Comparison of ENCODE assay signal across 8 cellular contexts in the genomic region with DNA sequence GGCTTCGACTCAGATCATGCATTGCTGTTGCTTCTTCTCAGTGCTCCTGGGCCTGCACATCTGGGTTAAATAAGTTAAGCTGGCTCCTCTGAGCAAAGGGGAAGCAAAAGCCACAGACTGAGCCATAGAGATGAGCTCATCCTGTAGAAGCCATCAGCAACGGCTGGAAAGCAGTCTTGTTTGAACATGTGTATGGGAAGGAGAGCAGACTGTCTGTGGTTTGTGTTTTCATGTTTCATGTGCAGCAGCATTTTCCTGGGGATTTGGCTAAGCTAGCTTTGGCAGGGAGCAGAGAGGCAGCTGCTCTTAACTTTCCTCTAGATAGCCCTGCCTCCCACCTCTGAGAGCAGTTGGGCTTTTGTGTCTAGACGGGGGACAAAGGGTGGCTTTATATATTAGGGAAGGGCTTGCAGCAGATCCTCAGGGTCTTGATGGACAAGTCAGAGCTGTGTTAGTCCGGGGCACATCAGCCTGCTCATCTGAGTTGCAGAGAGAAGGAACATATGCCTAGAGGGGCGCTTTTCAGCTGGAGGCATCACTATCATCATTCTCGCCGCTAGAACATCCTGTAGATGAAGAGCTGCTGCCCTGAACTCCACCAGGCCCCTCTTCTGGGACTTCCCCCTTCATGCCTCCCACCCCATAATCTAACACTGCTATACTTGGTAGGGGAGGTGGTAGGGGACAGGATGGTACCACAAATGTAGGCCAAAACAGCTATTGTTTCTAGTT. TPM values are rescaled to one million over a fixed set of nuclear protein-coding genes. Genes with fewer than 3 reads are reported as not detected.
A peak's percentile ranks its signal among the peaks of the same experiment; 100 is the strongest.
DNase-seq lines count a peak whose midpoint lies in the region; ATAC-seq and TF ChIP-seq lines count a peak whose summit lies in the region.

No MANE protein-coding gene starts in this region.

- POLR2A ChIA-PET in PC-3 (lab: Charles Lee; ENCODE audit: unreplicated experiment) = no interaction called here

- H3K4me3 ChIP-seq in ACC112 (ENCODE audit: low read depth, low read length) = peak overlapping the region; percentile 64
- no peak overlapping the region for H3K4me3 ChIP-seq in PC-3 (ENCODE audit: low read length)
- no peak overlapping the region for H3K4me3 ChIP-seq in cardiac fibroblast (replicated peaks in 1 of 2; ENCODE audit: low read depth in 2 of 2, low read length in 2 of 2)
- no peak overlapping the region for H3K4me3 ChIP-seq in mucosa of descending colon
- peak overlapping the region in 1 of 2 donors; percentile 8 for H3K4me3 ChIP-seq in uterus

- peak overlapping the region; percentile 5 for H2AFZ ChIP-seq in ACC112 (ENCODE audit: low read length, unreplicated experiment)
- no peak overlapping the region for H2AFZ ChIP-seq in PC-3 (ENCODE audit: low read length)

- H3K4me1 ChIP-seq in ACC112 (ENCODE audit: control insufficient read depth, insufficient read depth, low read length, unreplicated experiment) = peaks cover 23% of the 10 kb centered on the region
- H3K4me1 ChIP-seq in PC-3 (ENCODE audit: insufficient read depth, low read length) = peaks cover 17% of the 10 kb centered on the region
- peaks cover 13% of the 10 kb centered on the region for H3K4me1 ChIP-seq in mucosa of descending colon (ENCODE audit: low read depth)
- peaks cover 0 to 4% of the 10 kb centered on the region in 2 donors for H3K4me1 ChIP-seq in uterus

- H3K9ac ChIP-seq in PC-3 (ENCODE audit: low read length) = no peak overlapping the region

- CTCF ChIA-PET in PC-3 (lab: Charles Lee) = interaction anchor here (0.9 kb wide), 1 partner anchor 162 kb away, joined by 4 read pairs; no protein-coding TSS in a partner anchor

- ATAC-seq in GM18502 (IDR thresholded peaks at IDR 0.05; ENCODE audit: poor library complexity, unreplicated experiment) (peak; percentile 85), HG02943 (IDR thresholded peaks at IDR 0.05; ENCODE audit: low read depth, unreplicated experiment) (peak; percentile 85), PC-3 (peak; percentile 80), mucosa of descending colon (peak; percentile 80)

- H3F3A ChIP-seq in PC-3 (ENCODE audit: low read length, unreplicated experiment) = no peaks in the 10 kb centered on the region

- H3K27me3 ChIP-seq in ACC112 (ENCODE audit: insufficient read depth, low read length) = no peaks in the 10 kb centered on the region
- no peaks in the 10 kb centered on the region for H3K27me3 ChIP-seq in PC-3 (ENCODE audit: low read length)
- no peaks in the 10 kb centered on the region for H3K27me3 ChIP-seq in uterus

- no peak overlapping the region for H3K4me2 ChIP-seq in PC-3 (ENCODE audit: low read length)

- BruUV-seq in PC-3 (replicated peaks; lab: Mats Ljungman, UMichigan) = no TSS peak

- H3K9me3 ChIP-seq in PC-3 (ENCODE audit: low read length) = no peaks in the 10 kb centered on the region
- H3K9me3 ChIP-seq in mucosa of descending colon = no peaks in the 10 kb centered on the region
- H3K9me3 ChIP-seq in uterus = no peaks in the 10 kb centered on the region

- intact Hi-C loops in PC-3 (cut with micrococcal nuclease) (no loop called here), mucosa of descending colon (cut with DNase I, micrococcal nuclease) (loop anchor here in 1 of 2 donors (10.0 kb wide), 1 partner anchor 156 kb away; no protein-coding TSS in a partner anchor), uterus (cut with DNase I; ENCODE audit: low total_unique reads) (loop anchor here (10.0 kb wide), 1 partner anchor 96 kb away; no protein-coding TSS in a partner anchor)

- peak; percentile 43 for DNase-seq in PC-3
- peak; percentile 78 to 88 for DNase-seq in cardiac fibroblast (ENCODE audit: low read depth in 2 of 2)
- DNase-seq in mucosa of descending colon = peak in 2 of 3 donors; percentile 19 to 43
- DNase-seq in uterus = peak; percentile 62
- DNase-seq in NCI-H187 (lab: John Stamatoyannopoulos, UW) = no peak

- 0 out of 2 replicates have a peak, but pooled peaks cover 3% of the 10 kb centered on the region for H3K36me3 ChIP-seq in ACC112 (ENCODE audit: insufficient read depth, low read length)
- 0 out of 2 replicates have a peak, but pooled peaks cover 5% of the 10 kb centered on the region for H3K36me3 ChIP-seq in PC-3 (ENCODE audit: low read depth, low read length)
- H3K36me3 ChIP-seq in mucosa of descending colon (ENCODE audit: low read depth) = no peaks in the 10 kb centered on the region
- H3K36me3 ChIP-seq in uterus = no peaks in the 10 kb centered on the region

- H3K27ac ChIP-seq in ACC112 (ENCODE audit: low read depth, low read length) (peak overlapping the region; percentile 60), PC-3 (ENCODE audit: low read length) (peak overlapping the region; percentile 15; the same call in 1 of the 2 replicates), uterus (peak overlapping the region; percentile 80 to 90)

- TF ChIP-seq POLR2A in uterus (IDR thresholded peaks at IDR 0.05) = no peak

- H3K9me2 ChIP-seq in PC-3 (replicated peaks; ENCODE audit: low read length) = no peaks in the 10 kb centered on the region

- TF ChIP-seq CTCF in PC-3 (conservative IDR thresholded peaks at IDR 0.05; ENCODE audit: low read depth, low read length) (no peak), cardiac fibroblast (IDR thresholded peaks at IDR 0.05; ENCODE audit: low read depth, low read length) (no peak), mucosa of descending colon (IDR thresholded peaks at IDR 0.05) (no peak), uterus (IDR thresholded peaks at IDR 0.05) (no peak)

- H3K79me2 ChIP-seq in ACC112 (ENCODE audit: control insufficient read depth, insufficient read depth, low read length, unreplicated experiment) = peaks cover 4% of the 10 kb centered on the region
- 0 out of 2 replicates have a peak, but pooled peaks cover 5% of the 10 kb centered on the region for H3K79me2 ChIP-seq in PC-3 (ENCODE audit: low read length)

- no peaks in the 10 kb centered on the region for H4K20me1 ChIP-seq in PC-3 (ENCODE audit: low read length)

RNA-seq across cellular contexts. Expression of a gene that starts 14.9 kb away (rescaled TPM):
- total RNA-seq in PC-3 (2014; rRNA removed) = 52.6 and 55.1 TPM in 2 replicates
- 10 to 100 TPM in 2 of 3 donors, 1 to 10 TPM in 1; 10.0 to 21.3 (median 14.8) TPM for total RNA-seq in mucosa of descending colon
- total RNA-seq in uterus = 10 to 100 TPM in 3 of 4 donors, 1 to 10 TPM in 1; 6.4 to 19.7 (median 13.0) TPM

RNA-seq across cellular contexts. Expression of a gene that starts 35.9 kb away (rescaled TPM):
- total RNA-seq in PC-3 (2014; rRNA removed) (8.4 and 12.1 TPM in 2 replicates), mucosa of descending colon (10 to 100 TPM; 18.5 to 24.8 (median 21.5) TPM), uterus (10 to 100 TPM in 1 of 4 donors, 1 to 10 TPM in 2, under 1 TPM in 1; 0.88 to 17.7 (median 5.0) TPM)

RNA-seq across cellular contexts. Expression of a gene that starts 36.7 kb away (rescaled TPM):
- total RNA-seq in PC-3 (2014; rRNA removed) = 126 and 148 TPM in 2 replicates
- total RNA-seq in mucosa of descending colon = 100 to 1,000 TPM in 2 of 3 donors, 10 to 100 TPM in 1; 94.7 to 460 (median 217) TPM
- total RNA-seq in uterus = 10 to 100 TPM; 11.8 to 53.3 (median 34.8) TPM

RNA-seq across cellular contexts. Expression of a gene that starts 49.9 kb away (rescaled TPM):
- 55.6 and 72.0 TPM in 2 replicates for total RNA-seq in PC-3 (2014; rRNA removed)
- 10 to 100 TPM; 24.3 to 36.9 (median 31.4) TPM for total RNA-seq in mucosa of descending colon
- total RNA-seq in uterus = 10 to 100 TPM in 2 of 4 donors, 1 to 10 TPM in 1, under 1 TPM in 1; 0.29 to 29.1 (median 9.4) TPM

RNA-seq across cellular contexts. Expression of a gene that starts 50.1 kb away (rescaled TPM):
- total RNA-seq in PC-3 (2014; rRNA removed) (140 and 143 TPM in 2 replicates), mucosa of descending colon (10 to 100 TPM; 73.8 to 88.1 (median 79.2) TPM), uterus (100 to 1,000 TPM in 1 of 4 donors, 10 to 100 TPM in 3; 34.6 to 129 (median 67.2) TPM)

Comparison
In these comparisons a context has a peak if more than half of its experiments do, and no peak if none do; other contexts are left out.
1. H3K27ac ChIP-seq: peak in every context shown above with its lines; median percentile 85 in uterus; 60 in ACC112; 15 in PC-3.
2. DNase-seq: peak in PC-3 (single experiment), cardiac fibroblast (2 of 2), mucosa of descending colon (2 of 3) and uterus (2 of 2); none in NCI-H187 (0 of 2).
3. Peak in every context shown above with its lines, with median percentiles within 50 percentile points of each other: ATAC-seq.